Comparison of ENCODE assay signal across 31 cellular contexts in the genomic region with DNA sequence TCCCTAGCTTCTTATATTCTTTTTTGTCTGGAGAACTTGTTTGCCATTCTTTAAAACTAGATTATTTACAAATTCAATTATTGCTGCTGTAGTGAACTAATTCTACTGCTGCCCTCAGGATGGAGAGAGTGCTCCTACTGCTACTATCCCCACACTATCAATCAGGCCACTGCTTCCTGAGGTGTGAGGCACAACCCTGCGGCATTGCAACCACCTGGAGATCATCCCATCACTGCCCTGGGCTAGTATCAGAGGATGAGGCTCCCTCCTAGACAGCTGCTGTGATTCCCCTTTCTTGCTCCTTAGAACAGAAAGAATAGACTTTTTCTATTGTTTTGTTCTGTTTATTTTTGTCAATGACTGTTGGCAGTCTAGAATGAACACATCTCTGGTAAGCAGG.
"Had no signal": no experiment of that assay in that cellular context is flagged by ENCODE, and none has a peak within 500 bp of the region (broad histone marks: within the 10 kb centered on the region; RNA-seq: fewer than 3 reads in every experiment).

No MANE protein-coding gene starts in this region.

- DNase-seq: activated CD4-positive, alpha-beta memory T cell treated with anti-CD3 and anti-CD28 coated beads, Interleukin-2, amount 10 ng/mL, durations not matched to agents 7 days and 5 days; activated CD4-positive, alpha-beta T cell treated with anti-CD3 and anti-CD28 coated beads for 1 hour; activated CD4-positive, alpha-beta T cell treated with anti-CD3 and anti-CD28 coated beads for 4 hours; activated CD4-positive, alpha-beta T cell treated with anti-CD3 and anti-CD28 coated beads, Interleukin-2, amount 10 ng/mL, durations not matched to agents 7 days and 5 days; activated CD4-positive, alpha-beta T cell treated with anti-CD3 and anti-CD28 coated beads, Interleukin-2, amount 50 U/mL, for 4 hours; activated CD8-positive, alpha-beta memory T cell treated with anti-CD3 and anti-CD28 coated beads, Interleukin-2, amount 50 U/mL, for 48 hours; activated effector memory CD4-positive, alpha-beta T cell treated with Interleukin-2 at 50 U/mL for 16 hours; activated gamma-delta T cell treated with Interleukin-2 at 50 U/mL for 16 hours; activated naive CD4-positive, alpha-beta T cell treated with anti-CD3 and anti-CD28 coated beads, Interleukin-2, amount 50 U/mL, for 16 hours; activated naive CD4-positive, alpha-beta T cell treated with Interleukin-2 at 50 U/mL for 16 hours; activated T-cell treated with anti-CD3 and anti-CD28 coated beads for 4 hours; activated T-cell treated with anti-CD3 and anti-CD28 coated beads, Interleukin-2, amount 50 U/mL, for 24 hours; amniotic stem cell; anterior cingulate cortex; brain microvascular endothelial cell; cortex of kidney; dermis blood vessel endothelial cell; effector CD4-positive, alpha-beta T cell; effector memory CD8-positive, alpha-beta T cell; esophagus squamous epithelium; foreskin melanocyte; heart right ventricle; T-helper 17 cell; T1000 had no signal

- H3K4me1 Mint-ChIP-seq: activated CD4-positive, alpha-beta memory T cell treated with anti-CD3 and anti-CD28 coated beads, Interleukin-2, amount 10 ng/mL, durations not matched to agents 7 days and 5 days; activated CD4-positive, alpha-beta T cell treated with anti-CD3 and anti-CD28 coated beads, Interleukin-2, amount 10 ng/mL, durations not matched to agents 7 days and 5 days; activated T-helper 17 cell treated with anti-CD3 and anti-CD28 coated beads, Interleukin-2, amount 50 U/mL, for 72 hours; central memory CD8-positive, alpha-beta T cell; T-helper 17 cell had no signal

- H3K36me3 ChIP-seq: brain microvascular endothelial cell, esophagus squamous epithelium, gastroesophageal sphincter, heart right ventricle had no signal

- H3K36me3 Mint-ChIP-seq: activated naive CD8-positive, alpha-beta T cell had no signal

- H3K27me3 ChIP-seq: brain microvascular endothelial cell, esophagus squamous epithelium, gastroesophageal sphincter, heart right ventricle, hepatocyte had no signal

- H3K4me1 ChIP-seq: esophagus squamous epithelium, gastroesophageal sphincter, heart right ventricle had no signal

- H3K4me3 Mint-ChIP-seq: activated CD4-positive, alpha-beta memory T cell treated with anti-CD3 and anti-CD28 coated beads, Interleukin-2, amount 10 ng/mL, durations not matched to agents 7 days and 5 days; activated CD4-positive, alpha-beta T cell treated with anti-CD3 and anti-CD28 coated beads, Interleukin-2, amount 10 ng/mL, durations not matched to agents 7 days and 5 days; activated naive CD8-positive, alpha-beta T cell; activated T-cell treated with anti-CD3 and anti-CD28 coated beads, Interleukin-2, amount 50 U/mL, for 24 hours; activated T-helper 17 cell treated with anti-CD3 and anti-CD28 coated beads, Interleukin-2, amount 50 U/mL, for 72 hours; central memory CD8-positive, alpha-beta T cell; effector memory CD8-positive, alpha-beta T cell; T-helper 17 cell; T-helper 2 cell treated with Interferon-gamma antibody and Interleukin-4, amounts not matched to agents 5 μg/mL and 100 μg/mL, for 36 hours had no signal

- H3K79me2 ChIP-seq: hepatocyte had no signal

- H3K4me3 ChIP-seq: esophagus squamous epithelium, gastroesophageal sphincter, heart right ventricle, hepatocyte had no signal

- H3K27ac ChIP-seq: brain microvascular endothelial cell, epithelial cell of prostate, esophagus squamous epithelium, gastroesophageal sphincter, heart right ventricle, hepatocyte had no signal

- H3K4me2 ChIP-seq: hepatocyte had no signal

- ATAC-seq: activated T-helper 17 cell treated with anti-CD3 and anti-CD28 coated beads, Interleukin-2, amount 50 U/mL, for 72 hours; effector memory CD8-positive, alpha-beta T cell; gastroesophageal sphincter; heart right ventricle; T-helper 17 cell had no signal

- H3K9me3 ChIP-seq: gastroesophageal sphincter had no signal

- H3K27ac Mint-ChIP-seq: activated CD4-positive, alpha-beta memory T cell treated with anti-CD3 and anti-CD28 coated beads, Interleukin-2, amount 10 ng/mL, durations not matched to agents 7 days and 5 days; activated CD4-positive, alpha-beta T cell treated with anti-CD3 and anti-CD28 coated beads, Interleukin-2, amount 10 ng/mL, durations not matched to agents 7 days and 5 days; activated naive CD8-positive, alpha-beta T cell; activated T-cell treated with anti-CD3 and anti-CD28 coated beads, Interleukin-2, amount 50 U/mL, for 24 hours; activated T-helper 17 cell treated with anti-CD3 and anti-CD28 coated beads, Interleukin-2, amount 50 U/mL, for 72 hours; effector memory CD8-positive, alpha-beta T cell; T-helper 17 cell; T-helper 2 cell treated with Interferon-gamma antibody and Interleukin-4, amounts not matched to agents 5 μg/mL and 100 μg/mL, for 36 hours had no signal

- H2AFZ ChIP-seq: hepatocyte had no signal

- H3K27me3 Mint-ChIP-seq: activated CD4-positive, alpha-beta memory T cell treated with anti-CD3 and anti-CD28 coated beads, Interleukin-2, amount 10 ng/mL, durations not matched to agents 7 days and 5 days; activated CD4-positive, alpha-beta T cell treated with anti-CD3 and anti-CD28 coated beads, Interleukin-2, amount 10 ng/mL, durations not matched to agents 7 days and 5 days; activated naive CD8-positive, alpha-beta T cell; activated T-cell treated with anti-CD3 and anti-CD28 coated beads, Interleukin-2, amount 50 U/mL, for 24 hours; activated T-helper 17 cell treated with anti-CD3 and anti-CD28 coated beads, Interleukin-2, amount 50 U/mL, for 72 hours; central memory CD8-positive, alpha-beta T cell; effector memory CD8-positive, alpha-beta T cell; T-helper 17 cell had no signal
